8 cellular contexts compared by ENCODE assay signal in the genomic region with DNA sequence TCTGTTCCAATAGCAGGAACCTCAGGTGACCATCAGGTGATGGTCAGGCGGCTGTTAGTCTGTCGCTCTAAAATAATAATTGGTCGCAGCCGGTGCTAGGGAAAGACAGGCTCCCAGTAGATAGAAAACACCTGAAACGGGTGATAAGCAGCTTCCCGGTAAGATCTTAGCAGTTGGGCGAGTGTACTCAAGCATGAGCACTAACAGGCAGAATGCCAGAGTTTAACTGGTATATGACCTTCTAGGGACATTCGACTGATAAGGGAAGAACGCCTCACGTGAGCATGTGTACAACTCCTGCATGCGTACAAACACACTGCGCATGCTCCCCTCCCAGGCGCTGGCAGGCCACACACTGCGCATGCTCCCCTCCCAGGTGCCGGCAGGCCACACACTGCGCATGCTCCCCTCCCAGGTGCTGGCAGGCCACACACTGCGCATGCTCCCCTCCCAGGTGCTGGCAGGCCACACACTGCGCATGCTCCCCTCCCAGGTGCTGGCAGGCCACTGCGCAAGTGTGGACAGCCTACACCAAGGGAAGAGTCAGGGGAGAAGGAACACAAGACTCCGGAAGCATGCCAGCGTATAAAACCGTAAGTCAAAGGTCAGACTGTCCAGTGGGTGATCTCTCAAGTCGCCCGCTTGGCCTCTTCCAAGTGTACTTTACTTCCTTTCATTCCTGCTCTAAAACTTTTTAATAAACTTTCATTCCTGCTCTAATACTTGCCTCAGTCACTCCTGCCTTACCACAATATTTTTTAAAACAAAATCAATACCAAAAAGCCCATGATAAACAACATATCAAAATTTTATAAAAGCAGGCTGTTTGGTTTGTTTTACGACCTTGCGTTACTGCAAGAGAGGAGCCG. TPM values are rescaled to one million over a fixed set of nuclear protein-coding genes. Genes with fewer than 3 reads are reported as not detected.
DNase-seq lines count a peak whose midpoint lies in the region; ATAC-seq, FAIRE-seq and TF ChIP-seq lines count a peak whose summit lies in the region.

No MANE protein-coding gene starts in this region.

- no peaks in the 10 kb centered on the region for H3K36me3 Mint-ChIP-seq in activated naive CD8-positive, alpha-beta T cell treated with anti-CD3 and anti-CD28 coated beads, Interleukin-2, amount 50 U/mL, for 24 hours (ENCODE audit: low read depth)

- no peaks in the 10 kb centered on the region for H3K27me3 Mint-ChIP-seq in activated naive CD8-positive, alpha-beta T cell treated with anti-CD3 and anti-CD28 coated beads, Interleukin-2, amount 50 U/mL, for 24 hours

- no peaks in the 10 kb centered on the region for H3K4me1 Mint-ChIP-seq in activated naive CD8-positive, alpha-beta T cell treated with anti-CD3 and anti-CD28 coated beads, Interleukin-2, amount 50 U/mL, for 24 hours

- peak overlapping the region; percentile 76 for H3K4me3 Mint-ChIP-seq in activated naive CD8-positive, alpha-beta T cell treated with anti-CD3 and anti-CD28 coated beads, Interleukin-2, amount 50 U/mL, for 24 hours

- peak; percentile 66 for ATAC-seq in activated naive CD8-positive, alpha-beta T cell treated with anti-CD3 and anti-CD28 coated beads, Interleukin-2, amount 50 U/mL, for 24 hours
- no peak for ATAC-seq in HG03175 (IDR thresholded peaks at IDR 0.05; ENCODE audit: unreplicated experiment)

- DNase-seq in GM12892 (ENCODE audit: insufficient read length), result peak; percentile 25
- DNase-seq in NCI-H510A treated with DMSO at 0.1 percent for 48 hours (lab: John Stamatoyannopoulos, UW), result peak; percentile 62
- peak; percentile 45 for DNase-seq in activated naive CD8-positive, alpha-beta T cell treated with anti-CD3 and anti-CD28 coated beads, Interleukin-2, amount 50 U/mL, for 24 hours
- peak; percentile 7 to 26 for DNase-seq in stimulated activated CD4-positive, alpha-beta T cell treated with anti-CD3 and anti-CD28 coated beads, Interleukin-1b, Interleukin-23, amount 100 ng/mL, for 4 hours (ENCODE audit: low read depth in 2 of 2)
- DNase-seq in iPS-NIHi7 (ENCODE audit: extremely low spot score), result no peak
- DNase-seq in inferior parietal cortex (ENCODE audit: extremely low spot score), result no peak

- peak overlapping the region; percentile 67 for H3K27ac Mint-ChIP-seq in activated naive CD8-positive, alpha-beta T cell treated with anti-CD3 and anti-CD28 coated beads, Interleukin-2, amount 50 U/mL, for 24 hours

- FAIRE-seq in GM12892 (lab: Jason Lieb, UNC), result peak; percentile 77

- H3K4me3 ChIP-seq in iPS-11a (ENCODE audit: low read depth, low read length), result peak overlapping the region; percentile 39

- no peaks in the 10 kb centered on the region for H3K9me3 Mint-ChIP-seq in activated naive CD8-positive, alpha-beta T cell treated with anti-CD3 and anti-CD28 coated beads, Interleukin-2, amount 50 U/mL, for 24 hours

- no peak for TF ChIP-seq POLR2A in GM12892 (IDR thresholded peaks at IDR 0.05; ENCODE audit: low read depth, low read length)

RNA-seq across cellular contexts. Expression of gene GPRC5D, which starts 24.5 kb away (rescaled TPM):
- not detected for polyA plus RNA-seq in GM12892 (2012; ENCODE audit: missing spikeins)

RNA-seq across cellular contexts. Expression of gene GPRC5A, which starts 36.1 kb away (rescaled TPM):
- not detected for polyA plus RNA-seq in GM12892 (2012; ENCODE audit: missing spikeins)

Comparison
In these comparisons a context has a peak if more than half of its experiments do, and no peak if none do; other contexts are left out.
1. DNase-seq: peak in GM12892 (single experiment), NCI-H510A treated with DMSO at 0.1 percent for 48 hours (single experiment), activated naive CD8-positive, alpha-beta T cell treated with anti-CD3 and anti-CD28 coated beads, Interleukin-2, amount 50 U/mL, for 24 hours (single experiment) and stimulated activated CD4-positive, alpha-beta T cell treated with anti-CD3 and anti-CD28 coated beads, Interleukin-1b, Interleukin-23, amount 100 ng/mL, for 4 hours (2 of 2); none in iPS-NIHi7 (single experiment) and inferior parietal cortex (single experiment).